In genomic region chr6:147122823-147123222, GRCh38 we compare ENCODE assay signal across 25 cellular contexts.
"Had no signal": no experiment of that assay in that cellular context is flagged by ENCODE, and none has a peak within 500 bp of the region (broad histone marks: within the 10 kb centered on the region; RNA-seq: fewer than 3 reads in every experiment).

No MANE protein-coding gene starts in this region.

- H3K27me3 ChIP-seq: colonic mucosa, esophagus squamous epithelium, gastrocnemius medialis, heart right ventricle had no signal

- H3K27ac ChIP-seq: colonic mucosa, epithelial cell of prostate, esophagus squamous epithelium, gastrocnemius medialis, heart right ventricle, left lung, lower lobe of right lung had no signal

- FAIRE-seq: endometrium, keratinocyte had no signal

- H3K36me3 ChIP-seq: colonic mucosa, esophagus squamous epithelium, gastrocnemius medialis, heart right ventricle, left lung, lower lobe of right lung had no signal

- H3K4me3 ChIP-seq: colonic mucosa, esophagus squamous epithelium, gastrocnemius medialis, heart right ventricle, left lung, lower lobe of right lung, mucosa of descending colon had no signal

- ATAC-seq: effector memory CD8-positive, alpha-beta T cell; esophagus mucosa; gastrocnemius medialis; heart right ventricle; left cardiac atrium; left lung; left ventricle myocardium superior; lower lobe of right lung; mucosa of descending colon had no signal

- H3K4me1 ChIP-seq: colonic mucosa, esophagus squamous epithelium, gastrocnemius medialis, left lung, lower lobe of right lung had no signal

- DNase-seq: colonic mucosa; cortex of kidney; effector CD8-positive, alpha-beta T cell; effector memory CD8-positive, alpha-beta T cell; endodermal cell; erythroblast; esophagus squamous epithelium; foreskin fibroblast; foreskin melanocyte; gastrocnemius medialis; glutamatergic neuron; heart right ventricle; hippocampal formation; immature natural killer cell; left cardiac atrium; left lung; left ventricle myocardium superior; lower lobe of right lung; mesenchymal stem cell; mucosa of descending colon; naive B cell had no signal

- H3K9me3 ChIP-seq: colonic mucosa, esophagus squamous epithelium, gastrocnemius medialis, lower lobe of right lung, mucosa of descending colon had no signal
